Comparison of ENCODE assay signal across 11 cellular contexts in genomic region chr2:113887393-113887792, GRCh38. TPM values are rescaled to one million over a fixed set of nuclear protein-coding genes. Genes with fewer than 3 reads are reported as not detected.
A peak's percentile ranks its signal among the peaks of the same experiment; 100 is the strongest.
DNase-seq lines count a peak whose midpoint lies in the region; ATAC-seq and TF ChIP-seq lines count a peak whose summit lies in the region.
"Had no signal": no experiment of that assay in that cellular context is flagged by ENCODE, and none has a peak within 500 bp of the region (broad histone marks: within the 10 kb centered on the region; RNA-seq: fewer than 3 reads in every experiment).

No MANE protein-coding gene starts in this region.

- H3K27ac Mint-ChIP-seq in CD4-positive, CD25-positive, alpha-beta regulatory T cell, result peak overlapping the region; percentile 74 to 87 (median 85)
- peak overlapping the region; percentile 90 for H3K27ac Mint-ChIP-seq in activated naive CD8-positive, alpha-beta T cell
- H3K27ac Mint-ChIP-seq in nephron, result peak overlapping the region; percentile 93 to 100 (median 100)

- H3K4ac ChIP-seq in IMR-90 (ENCODE audit: low read depth, low read length), result peak overlapping the region; percentile 86

- H3K14ac ChIP-seq in IMR-90 (replicated peaks; ENCODE audit: low read depth, low read length), result peak overlapping the region; percentile 90

- CTCF ChIA-PET in IMR-90 (lab: Yijun Ruan, JAX), result interaction anchor here (0.8 kb wide), 1 partner anchor 56 kb away, joined by 3 read pairs; no protein-coding TSS in a partner anchor

- peak overlapping the region; percentile 71 for H4K91ac ChIP-seq in IMR-90 (ENCODE audit: insufficient read depth, low read depth, low read length)

- H4K20me1 ChIP-seq in IMR-90 (ENCODE audit: insufficient read depth, low read length), result peaks cover 6% of the 10 kb centered on the region; the same call in 1 of the 2 replicates

- H3K9ac ChIP-seq in IMR-90 (ENCODE audit: low read depth, low read length), result no peak overlapping the region

- peak overlapping the region; percentile 68 for H2BK120ac ChIP-seq in IMR-90 (ENCODE audit: low read depth, low read length)

- peak overlapping the region; percentile 71 for H2BK20ac ChIP-seq in IMR-90 (ENCODE audit: low read depth, low read length)

- 100% methylated on average over 2 of the region's 4 CpGs; no CpG with 5 or more reads in 1 of the 2 experiments for WGBS in IMR-90 (ENCODE audit: extremely low coverage in 2 of 2, insufficient read length in 1 of 2), 2 experiments

- H3K36me3 ChIP-seq in CD4-positive, CD25-positive, alpha-beta regulatory T cell (ENCODE audit: control insufficient read depth, insufficient read depth, low read length), result no peaks in the 10 kb centered on the region
- H3K36me3 ChIP-seq in IMR-90 (ENCODE audit: control insufficient read depth, insufficient read depth, low read length), result peaks cover 2% of the 10 kb centered on the region

- H3K56ac ChIP-seq in IMR-90 (ENCODE audit: extremely low read depth, insufficient read depth, low read length), result 0 out of 2 replicates have a peak overlapping the region, but pooled peaks have one; percentile 43

- peaks cover 53% of the 10 kb centered on the region for H3K4me1 ChIP-seq in CD4-positive, CD25-positive, alpha-beta regulatory T cell (ENCODE audit: control insufficient read depth, insufficient read depth, low read length, poor library complexity, severe bottlenecking)
- H3K4me1 ChIP-seq in IMR-90 (ENCODE audit: control insufficient read depth, insufficient read depth, low read length), result peaks cover 8% of the 10 kb centered on the region

- peak overlapping the region; percentile 70 for H2AK9ac ChIP-seq in IMR-90 (replicated peaks; ENCODE audit: low read depth, low read length, poor library complexity)

- H3K79me1 ChIP-seq in IMR-90 (ENCODE audit: low read depth in 1 of 2, low read length in 2 of 2), result peaks cover 10 to 28% of the 10 kb centered on the region in 2 experiments

- peaks cover 11% of the 10 kb centered on the region for H3K9me1 ChIP-seq in IMR-90 (ENCODE audit: insufficient read depth, low read length)

- no peak for TF ChIP-seq POLR2A in IMR-90 (IDR thresholded peaks at IDR 0.05; ENCODE audit: low read depth, low read length)

- peak overlapping the region; percentile 54 to 99 (median 75) for H3K4me3 Mint-ChIP-seq in CD4-positive, CD25-positive, alpha-beta regulatory T cell
- peak overlapping the region; percentile 75 for H3K4me3 Mint-ChIP-seq in activated naive CD8-positive, alpha-beta T cell
- H3K4me3 Mint-ChIP-seq in nephron, result peak overlapping the region; percentile 65 to 80 (median 75)

- dilution Hi-C loops in IMR-90 (cut with HindIII; ENCODE audit: low sequenced_read_pairs, unreplicated experiment), result no loop called here

- peak overlapping the region; percentile 84 for H2AK5ac ChIP-seq in IMR-90 (ENCODE audit: low read depth, low read length)

- peak overlapping the region; percentile 0 to 61; a peak in 2 of 4 replicates for H4K8ac ChIP-seq in IMR-90 (ENCODE audit: low read depth in 2 of 2, low read length in 2 of 2)

- H2AFZ ChIP-seq in IMR-90 (replicated peaks; ENCODE audit: low read length, poor library complexity), result no peak overlapping the region

- DNase-seq in CD4-positive, CD25-positive, alpha-beta regulatory T cell, result no peak
- DNase-seq in IMR-90 (no peak), NCI-H524 treated with DMSO at 0.1 percent for 48 hours (lab: John Stamatoyannopoulos, UW) (no peak), left ventricle myocardium superior (no peak), omental fat pad (ENCODE audit: low spot score) (no peak)
- DNase-seq: anterior cingulate cortex; kidney glomerular epithelial cell; stimulated activated CD8-positive, alpha-beta memory T cell treated with anti-CD3 and anti-CD28 coated beads, Interleukin-4, amount 100 ng/mL, for 48 hours had no signal

- H3K36me3 Mint-ChIP-seq in CD4-positive, CD25-positive, alpha-beta regulatory T cell, result peaks cover 10% of the 10 kb centered on the region
- H3K36me3 Mint-ChIP-seq in activated naive CD8-positive, alpha-beta T cell, result peaks cover 7% of the 10 kb centered on the region
- H3K36me3 Mint-ChIP-seq in nephron (ENCODE audit: low read depth), result peaks cover 4% of the 10 kb centered on the region

- TF ChIP-seq CTCF in IMR-90 (conservative IDR thresholded peaks at IDR 0.05; ENCODE audit: low read depth, low read length) (no peak), nephron (IDR thresholded peaks at IDR 0.05; ENCODE audit: unreplicated experiment in 3 of 3) (no peak), omental fat pad (IDR thresholded peaks at IDR 0.05) (no peak)

- peak overlapping the region; percentile 29; the same call in 2 of the 3 replicates for H2BK15ac ChIP-seq in IMR-90 (ENCODE audit: low read depth, low read length)

- intact Hi-C loops in IMR-90 (cut with micrococcal nuclease) (loop anchor here (2.0 kb wide), 1 partner anchor 15 kb away; no protein-coding TSS in a partner anchor), left ventricle myocardium superior (cut with micrococcal nuclease) (no loop called here)

- no peak for ATAC-seq in CD4-positive, CD25-positive, alpha-beta regulatory T cell (ENCODE audit: low read depth in 2 of 2)
- ATAC-seq in IMR-90 (ENCODE audit: low read depth), result no peak
- ATAC-seq in GM19324 (IDR thresholded peaks at IDR 0.05; ENCODE audit: low FRiP score, unreplicated experiment), result no peak
- no peak for ATAC-seq in left ventricle myocardium superior
- ATAC-seq in omental fat pad (ENCODE audit: low FRiP score), result no peak

- H2BK5ac ChIP-seq in IMR-90 (ENCODE audit: low read depth, low read length, poor library complexity, severe bottlenecking), result peak overlapping the region; percentile 91

- H3K4me3 ChIP-seq in CD4-positive, CD25-positive, alpha-beta regulatory T cell (ENCODE audit: low read depth, low read length), result peak overlapping the region; percentile 96
- no peak overlapping the region for H3K4me3 ChIP-seq in IMR-90 (ENCODE audit: insufficient read depth, low read depth, low read length)

- no TSS peak for BruUV-seq in IMR-90 (replicated peaks; lab: Mats Ljungman, UMichigan)

- H3K4me2 ChIP-seq in IMR-90 (ENCODE audit: low read depth, low read length), result 0 out of 2 replicates have a peak overlapping the region, but pooled peaks have one; percentile 11

- peak overlapping the region; percentile 64; the same call in 1 of the 2 replicates for H4K5ac ChIP-seq in IMR-90 (ENCODE audit: low read depth, low read length)

- H3K23ac ChIP-seq in IMR-90 (ENCODE audit: low read depth, low read length), result peak overlapping the region; percentile 88

- no peaks in the 10 kb centered on the region for H3K27me3 ChIP-seq in CD4-positive, CD25-positive, alpha-beta regulatory T cell (ENCODE audit: control insufficient read depth, insufficient read depth, low read length)
- no peaks in the 10 kb centered on the region for H3K27me3 ChIP-seq in IMR-90 (ENCODE audit: control insufficient read depth, insufficient read depth, low read length)

- H3K27ac ChIP-seq in CD4-positive, CD25-positive, alpha-beta regulatory T cell (ENCODE audit: insufficient read depth, low read length, poor library complexity, severe bottlenecking), result peak overlapping the region; percentile 37
- H3K27ac ChIP-seq in IMR-90 (ENCODE audit: insufficient read depth, low read length), result peak overlapping the region; percentile 58

- H3K9me3 ChIP-seq in CD4-positive, CD25-positive, alpha-beta regulatory T cell (ENCODE audit: control insufficient read depth in 2 of 2, low read length in 2 of 2), result no peaks in the 10 kb centered on the region
- no peaks in the 10 kb centered on the region for H3K9me3 ChIP-seq in IMR-90 (ENCODE audit: control insufficient read depth, insufficient read depth, low read length)

- no peaks in the 10 kb centered on the region for H3K9me3 Mint-ChIP-seq in CD4-positive, CD25-positive, alpha-beta regulatory T cell
- H3K9me3 Mint-ChIP-seq in activated naive CD8-positive, alpha-beta T cell (ENCODE audit: low read depth), result no peaks in the 10 kb centered on the region
- no peaks in the 10 kb centered on the region for H3K9me3 Mint-ChIP-seq in nephron

- H3K27me3 Mint-ChIP-seq in CD4-positive, CD25-positive, alpha-beta regulatory T cell, result no peaks in the 10 kb centered on the region
- no peaks in the 10 kb centered on the region for H3K27me3 Mint-ChIP-seq in activated naive CD8-positive, alpha-beta T cell
- H3K27me3 Mint-ChIP-seq in nephron (ENCODE audit: low read depth), result no peaks in the 10 kb centered on the region

- no peak for TF ChIP-seq RAD21 in IMR-90 (IDR thresholded peaks at IDR 0.05; ENCODE audit: low read length)

- peaks cover 47 to 64% (median 57%) of the 10 kb centered on the region in 4 donors for H3K4me1 Mint-ChIP-seq in CD4-positive, CD25-positive, alpha-beta regulatory T cell
- H3K4me1 Mint-ChIP-seq in activated naive CD8-positive, alpha-beta T cell (ENCODE audit: low read depth), result peaks cover 60% of the 10 kb centered on the region
- peaks cover 56% of the 10 kb centered on the region for H3K4me1 Mint-ChIP-seq in nephron

- POLR2A ChIA-PET in IMR-90 (lab: Charles Lee; ENCODE audit: unreplicated experiment), result interaction anchor here (1.3 kb wide), 1 partner anchor 131 kb away, joined by 3 read pairs; the partner anchor contains the start of gene SLC35F5

- in situ Hi-C loops in IMR-90 (cut with MboI; ENCODE audit: low sequenced_read_pairs), result loop anchor here (5.0 kb wide), 1 partner anchor 130 kb away; the partner anchor contains the start of gene SLC35F5

- peak overlapping the region; percentile 36; the same call in 1 of the 2 replicates for H3K18ac ChIP-seq in IMR-90 (ENCODE audit: low read depth, low read length)

TF ChIP-seq in IMR-90, 13 proteins besides CTCF, POLR2A, EP300 and RAD21 (continues in another document):
- TF ChIP-seq BHLHE40 (IDR thresholded peaks at IDR 0.05; ENCODE audit: low read depth, low read length) (no peak), MAZ (IDR thresholded peaks at IDR 0.05; ENCODE audit: borderline replicate concordance, low read depth, low read length) (no peak), SMC3 (IDR thresholded peaks at IDR 0.05; ENCODE audit: low read depth, low read length) (no peak), MAFK (IDR thresholded peaks at IDR 0.05; ENCODE audit: low read depth, low read length) (no peak)

RNA-seq across cellular contexts. Expression of gene ACTR3, which starts 2.5 kb away (rescaled TPM):
- 328 TPM for total RNA-seq in CD4-positive, CD25-positive, alpha-beta regulatory T cell
- polyA plus RNA-seq in CD4-positive, CD25-positive, alpha-beta regulatory T cell, result 100 to 1,000 TPM; 534 to 718 (median 579) TPM
- total RNA-seq in IMR-90 (2012; rRNA removed) (307 and 645 TPM in 2 replicates), left ventricle myocardium superior (117 TPM), omental fat pad (100 to 1,000 TPM; 103 to 187 (median 122) TPM)
- 201 and 246 TPM in 2 replicates for polyA plus RNA-seq in IMR-90 (2012; rRNA removed)
- 28.9 and 70.5 TPM in 2 replicates for polyA plus RNA-seq in IMR-90 (2012; cell fraction: cytosol; rRNA removed)
- polyA plus RNA-seq in IMR-90 (2012; cell fraction: nucleus; rRNA removed; ENCODE audit: low replicate concordance), result 8.1 and 74.7 TPM in 2 replicates
